In genomic region chr9:20884985-20885593, GRCh38 we compare ENCODE assay signal across 8 cellular contexts.
DNase-seq lines count a peak whose midpoint lies in the region; ATAC-seq and TF ChIP-seq lines count a peak whose summit lies in the region.

No MANE protein-coding gene starts in this region.

- peak; percentile 67 for DNase-seq in EH (ENCODE audit: low read depth)
- peak; percentile 32 for DNase-seq in RKO (ENCODE audit: low spot score)
- DNase-seq in activated effector memory CD4-positive, alpha-beta T cell treated with anti-CD3 and anti-CD28 coated beads, Interleukin-2, amount 50 U/mL, for 16 hours: peak; percentile 84
- peak; percentile 24 to 44 for DNase-seq in heart right ventricle
- peak; percentile 18 for DNase-seq in smooth muscle cell of the brain vasculature (ENCODE audit: low read depth, low spot score)

- H3K9me3 ChIP-seq in heart right ventricle: no peaks in the 10 kb centered on the region

- intact Hi-C loops in heart right ventricle (cut with DNase I): loop anchor here in 8 of 10 donors (2.0 to 10.0 kb wide), 5 partner anchors 50 to 260 kb away; partner anchors contain the start of gene MLLT3 (in 2 of the 8)

- H3K4me3 ChIP-seq in heart right ventricle: no peak overlapping the region

- H3K36me3 ChIP-seq in heart right ventricle: peaks cover 0 to 38% (median 9%) of the 10 kb centered on the region in 9 donors

- H3K27ac ChIP-seq in heart right ventricle: no peak overlapping the region

- ATAC-seq in HG03432 (IDR thresholded peaks at IDR 0.05; ENCODE audit: unreplicated experiment) (peak; percentile 67), heart right ventricle (no peak), GM18498 (IDR thresholded peaks at IDR 0.05; ENCODE audit: unreplicated experiment) (no peak), HG02763 (IDR thresholded peaks at IDR 0.05; ENCODE audit: unreplicated experiment) (no peak)

- TF ChIP-seq CTCF in heart right ventricle (IDR thresholded peaks at IDR 0.05): peak; percentile 28 to 81 (median 67)

- 72 to 75% methylated on average over 5 of the region's 5 CpGs for WGBS in heart right ventricle, 2 donors

- no peaks in the 10 kb centered on the region for H3K4me1 ChIP-seq in heart right ventricle

- H3K27me3 ChIP-seq in heart right ventricle: no peaks in the 10 kb centered on the region

Comparison
In these comparisons a context has a peak if more than half of its experiments do, and no peak if none do; other contexts are left out.
1. DNase-seq: peak in every context shown above with its lines; median percentile 84 in activated effector memory CD4-positive, alpha-beta T cell treated with anti-CD3 and anti-CD28 coated beads, Interleukin-2, amount 50 U/mL, for 16 hours; 67 in EH; 34 in heart right ventricle; 32 in RKO; 18 in smooth muscle cell of the brain vasculature.